1 cellular context compared by ENCODE assay signal in the genomic region with DNA sequence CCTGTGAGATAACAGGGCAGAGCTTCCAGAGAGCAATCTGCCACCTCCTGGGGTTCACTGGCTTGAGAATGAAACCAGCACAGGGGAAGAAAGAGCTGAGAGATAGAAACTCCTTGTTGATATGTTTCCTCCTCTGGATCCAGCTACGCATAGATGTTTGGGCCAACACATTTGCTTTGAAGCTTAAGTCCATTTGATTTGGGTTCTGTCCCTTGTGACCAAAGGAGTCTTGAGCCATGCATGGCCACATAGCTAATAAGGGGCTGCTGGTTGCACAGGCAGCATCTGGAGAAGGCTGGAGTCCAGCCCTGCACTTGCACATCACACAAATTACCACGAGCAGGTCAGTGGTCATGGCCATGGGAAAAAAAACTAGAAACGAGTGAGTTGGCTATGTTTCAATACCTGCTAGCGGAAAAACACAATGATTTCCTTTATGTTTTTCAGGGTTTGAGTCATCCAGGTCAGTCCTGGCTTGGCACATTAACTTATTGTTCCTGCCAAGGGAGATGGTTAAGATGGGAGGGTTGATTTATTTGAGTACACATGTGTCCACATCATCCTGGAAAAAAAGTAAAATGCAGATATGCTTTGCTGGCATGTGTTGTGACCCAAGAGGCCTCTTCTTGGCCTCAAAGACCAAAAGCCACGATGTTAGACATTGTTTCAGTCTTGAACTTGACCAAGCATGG.
TF ChIP-seq lines count a peak whose summit lies in the region.

No MANE protein-coding gene starts in this region.

TF ChIP-seq in liver, 16 proteins besides CTCF, POLR2A, EP300 and RAD21 (continued from another document):
- TF ChIP-seq, protein P1, sequence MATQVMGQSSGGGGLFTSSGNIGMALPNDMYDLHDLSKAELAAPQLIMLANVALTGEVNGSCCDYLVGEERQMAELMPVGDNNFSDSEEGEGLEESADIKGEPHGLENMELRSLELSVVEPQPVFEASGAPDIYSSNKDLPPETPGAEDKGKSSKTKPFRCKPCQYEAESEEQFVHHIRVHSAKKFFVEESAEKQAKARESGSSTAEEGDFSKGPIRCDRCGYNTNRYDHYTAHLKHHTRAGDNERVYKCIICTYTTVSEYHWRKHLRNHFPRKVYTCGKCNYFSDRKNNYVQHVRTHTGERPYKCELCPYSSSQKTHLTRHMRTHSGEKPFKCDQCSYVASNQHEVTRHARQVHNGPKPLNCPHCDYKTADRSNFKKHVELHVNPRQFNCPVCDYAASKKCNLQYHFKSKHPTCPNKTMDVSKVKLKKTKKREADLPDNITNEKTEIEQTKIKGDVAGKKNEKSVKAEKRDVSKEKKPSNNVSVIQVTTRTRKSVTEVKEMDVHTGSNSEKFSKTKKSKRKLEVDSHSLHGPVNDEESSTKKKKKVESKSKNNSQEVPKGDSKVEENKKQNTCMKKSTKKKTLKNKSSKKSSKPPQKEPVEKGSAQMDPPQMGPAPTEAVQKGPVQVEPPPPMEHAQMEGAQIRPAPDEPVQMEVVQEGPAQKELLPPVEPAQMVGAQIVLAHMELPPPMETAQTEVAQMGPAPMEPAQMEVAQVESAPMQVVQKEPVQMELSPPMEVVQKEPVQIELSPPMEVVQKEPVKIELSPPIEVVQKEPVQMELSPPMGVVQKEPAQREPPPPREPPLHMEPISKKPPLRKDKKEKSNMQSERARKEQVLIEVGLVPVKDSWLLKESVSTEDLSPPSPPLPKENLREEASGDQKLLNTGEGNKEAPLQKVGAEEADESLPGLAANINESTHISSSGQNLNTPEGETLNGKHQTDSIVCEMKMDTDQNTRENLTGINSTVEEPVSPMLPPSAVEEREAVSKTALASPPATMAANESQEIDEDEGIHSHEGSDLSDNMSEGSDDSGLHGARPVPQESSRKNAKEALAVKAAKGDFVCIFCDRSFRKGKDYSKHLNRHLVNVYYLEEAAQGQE (IDR thresholded peaks at IDR 0.05), result no peak
- TF ChIP-seq RXRA (IDR thresholded peaks at IDR 0.05) (no peak), EGR1 (IDR thresholded peaks at IDR 0.05; ENCODE audit: low read depth in 2 of 2) (no peak), FOXA1 (IDR thresholded peaks at IDR 0.05) (no peak), JUND (IDR thresholded peaks at IDR 0.05) (no peak), NR2F2 (IDR thresholded peaks at IDR 0.05) (peak; percentile 61), GABPA (IDR thresholded peaks at IDR 0.05 in 1 of 2, conservative IDR thresholded peaks at IDR 0.05 in 1 of 2) (no peak)
- TF ChIP-seq, protein P2, sequence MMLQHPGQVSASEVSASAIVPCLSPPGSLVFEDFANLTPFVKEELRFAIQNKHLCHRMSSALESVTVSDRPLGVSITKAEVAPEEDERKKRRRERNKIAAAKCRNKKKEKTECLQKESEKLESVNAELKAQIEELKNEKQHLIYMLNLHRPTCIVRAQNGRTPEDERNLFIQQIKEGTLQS (IDR thresholded peaks at IDR 0.05), result no peak
- TF ChIP-seq, protein P3, sequence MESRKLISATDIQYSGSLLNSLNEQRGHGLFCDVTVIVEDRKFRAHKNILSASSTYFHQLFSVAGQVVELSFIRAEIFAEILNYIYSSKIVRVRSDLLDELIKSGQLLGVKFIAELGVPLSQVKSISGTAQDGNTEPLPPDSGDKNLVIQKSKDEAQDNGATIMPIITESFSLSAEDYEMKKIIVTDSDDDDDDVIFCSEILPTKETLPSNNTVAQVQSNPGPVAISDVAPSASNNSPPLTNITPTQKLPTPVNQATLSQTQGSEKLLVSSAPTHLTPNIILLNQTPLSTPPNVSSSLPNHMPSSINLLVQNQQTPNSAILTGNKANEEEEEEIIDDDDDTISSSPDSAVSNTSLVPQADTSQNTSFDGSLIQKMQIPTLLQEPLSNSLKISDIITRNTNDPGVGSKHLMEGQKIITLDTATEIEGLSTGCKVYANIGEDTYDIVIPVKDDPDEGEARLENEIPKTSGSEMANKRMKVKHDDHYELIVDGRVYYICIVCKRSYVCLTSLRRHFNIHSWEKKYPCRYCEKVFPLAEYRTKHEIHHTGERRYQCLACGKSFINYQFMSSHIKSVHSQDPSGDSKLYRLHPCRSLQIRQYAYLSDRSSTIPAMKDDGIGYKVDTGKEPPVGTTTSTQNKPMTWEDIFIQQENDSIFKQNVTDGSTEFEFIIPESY (IDR thresholded peaks at IDR 0.05), result no peak
TF ChIP-seq in liver: peak in this region for 2.
